ENCODE assay signal across 1 cellular context in the genomic region with DNA sequence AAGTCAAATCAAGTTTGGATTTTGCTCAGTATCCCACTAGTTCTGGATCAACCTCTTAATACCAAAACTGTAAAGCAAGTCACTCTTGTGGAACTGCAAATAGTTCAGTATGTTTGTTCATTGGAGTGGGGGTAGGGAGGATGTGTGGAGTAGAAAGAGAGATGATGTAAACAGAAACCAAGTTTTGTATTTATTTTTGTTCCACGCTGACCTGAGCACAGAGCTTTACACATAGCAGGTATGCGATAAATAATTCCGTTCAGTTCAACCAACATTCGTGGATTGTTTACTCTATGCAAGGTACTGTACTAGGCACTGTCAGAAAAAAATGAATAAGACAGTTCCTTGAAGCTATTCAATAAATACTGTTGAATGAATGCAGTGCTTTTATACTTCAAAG.
TF ChIP-seq lines count a peak whose summit lies in the region.

No MANE protein-coding gene starts in this region.

TF ChIP-seq in HepG2, 621 proteins besides CTCF, POLR2A, EP300 and RAD21 (continued from another document and continues in another):
- TF ChIP-seq, protein P1, sequence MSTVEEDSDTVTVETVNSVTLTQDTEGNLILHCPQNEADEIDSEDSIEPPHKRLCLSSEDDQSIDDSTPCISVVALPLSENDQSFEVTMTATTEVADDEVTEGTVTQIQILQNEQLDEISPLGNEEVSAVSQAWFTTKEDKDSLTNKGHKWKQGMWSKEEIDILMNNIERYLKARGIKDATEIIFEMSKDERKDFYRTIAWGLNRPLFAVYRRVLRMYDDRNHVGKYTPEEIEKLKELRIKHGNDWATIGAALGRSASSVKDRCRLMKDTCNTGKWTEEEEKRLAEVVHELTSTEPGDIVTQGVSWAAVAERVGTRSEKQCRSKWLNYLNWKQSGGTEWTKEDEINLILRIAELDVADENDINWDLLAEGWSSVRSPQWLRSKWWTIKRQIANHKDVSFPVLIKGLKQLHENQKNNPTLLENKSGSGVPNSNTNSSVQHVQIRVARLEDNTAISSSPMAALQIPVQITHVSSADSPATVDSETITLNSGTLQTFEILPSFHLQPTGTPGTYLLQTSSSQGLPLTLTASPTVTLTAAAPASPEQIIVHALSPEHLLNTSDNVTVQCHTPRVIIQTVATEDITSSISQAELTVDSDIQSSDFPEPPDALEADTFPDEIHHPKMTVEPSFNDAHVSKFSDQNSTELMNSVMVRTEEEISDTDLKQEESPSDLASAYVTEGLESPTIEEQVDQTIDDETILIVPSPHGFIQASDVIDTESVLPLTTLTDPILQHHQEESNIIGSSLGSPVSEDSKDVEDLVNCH (CRISPR knock-in tag; IDR thresholded peaks at IDR 0.05): no peak
- TF ChIP-seq PTBP1 (IDR thresholded peaks at IDR 0.05; ENCODE audit: low read depth, low read length, poor library complexity, severe bottlenecking) (no peak), ZNF282 (IDR thresholded peaks at IDR 0.05; ENCODE audit: partially characterized antibody) (no peak), IRX3 (CRISPR knock-in tag; IDR thresholded peaks at IDR 0.05; ENCODE audit: borderline replicate concordance, low read depth) (no peak), MED1 (CRISPR knock-in tag; IDR thresholded peaks at IDR 0.05) (peak; percentile 38), ZNF431 (CRISPR knock-in tag; IDR thresholded peaks at IDR 0.05; ENCODE audit: borderline replicate concordance, low read depth) (no peak), RCOR2 (CRISPR knock-in tag; IDR thresholded peaks at IDR 0.05) (peak; percentile 32; the same call in 1 of the 2 replicates), DNMT1 (CRISPR knock-in tag; IDR thresholded peaks at IDR 0.05) (no peak), RFXAP (CRISPR knock-in tag; IDR thresholded peaks at IDR 0.05; ENCODE audit: borderline replicate concordance) (no peak), ZNF317 (CRISPR knock-in tag; IDR thresholded peaks at IDR 0.05) (0 out of 2 replicates have a peak, but pooled peaks have one; percentile 61), JUNB (CRISPR knock-in tag; IDR thresholded peaks at IDR 0.05; ENCODE audit: borderline replicate concordance) (no peak), DMAP1 (CRISPR knock-in tag; IDR thresholded peaks at IDR 0.05) (no peak), TGIF2 (CRISPR knock-in tag; IDR thresholded peaks at IDR 0.05) (0 out of 2 replicates have a peak, but pooled peaks have one; percentile 21), HNRNPL (IDR thresholded peaks at IDR 0.05; ENCODE audit: low read depth, low read length) (no peak), ZNF180 (CRISPR knock-in tag; IDR thresholded peaks at IDR 0.05; ENCODE audit: borderline replicate concordance, low read depth) (no peak), ZC3H13 (CRISPR knock-in tag; IDR thresholded peaks at IDR 0.05) (no peak), ZNF572 (CRISPR knock-in tag; IDR thresholded peaks at IDR 0.05) (no peak), ZNF274 (CRISPR knock-in tag; IDR thresholded peaks at IDR 0.05) (no peak), CEBPG (CRISPR knock-in tag; IDR thresholded peaks at IDR 0.05) (peak; percentile 34), ZNF614 (CRISPR knock-in tag; IDR thresholded peaks at IDR 0.05; ENCODE audit: borderline replicate concordance) (0 out of 2 replicates have a peak, but pooled peaks have one; percentile 26), NFIB (CRISPR knock-in tag; IDR thresholded peaks at IDR 0.05; ENCODE audit: borderline replicate concordance) (no peak), ZNF724P (CRISPR knock-in tag; IDR thresholded peaks at IDR 0.05; ENCODE audit: borderline replicate concordance) (no peak), ZNF337 (CRISPR knock-in tag; IDR thresholded peaks at IDR 0.05; ENCODE audit: borderline replicate concordance, low read depth) (no peak), ZNF878 (CRISPR knock-in tag; IDR thresholded peaks at IDR 0.05) (no peak), ASH2L (IDR thresholded peaks at IDR 0.05; ENCODE audit: insufficient read length, low read depth, low read length) (peak; percentile 46), NAIF1 (CRISPR knock-in tag; IDR thresholded peaks at IDR 0.05; ENCODE audit: borderline replicate concordance) (no peak), ZNF772 (CRISPR knock-in tag; IDR thresholded peaks at IDR 0.05) (no peak), MAZ (IDR thresholded peaks at IDR 0.05; ENCODE audit: borderline replicate concordance, low read depth, low read length) (no peak), MAZ (CRISPR knock-in tag; IDR thresholded peaks at IDR 0.05; ENCODE audit: low read depth) (no peak), ZNF652 (CRISPR knock-in tag; IDR thresholded peaks at IDR 0.05; ENCODE audit: borderline replicate concordance, low read depth) (no peak), EEA1 (CRISPR knock-in tag; IDR thresholded peaks at IDR 0.05; ENCODE audit: borderline replicate concordance) (no peak), ZFP36 (IDR thresholded peaks at IDR 0.05; ENCODE audit: borderline replicate concordance, low read depth, low read length, partially characterized antibody) (no peak), MAFG (CRISPR knock-in tag; IDR thresholded peaks at IDR 0.05) (no peak), ATRX (CRISPR knock-in tag; IDR thresholded peaks at IDR 0.05; ENCODE audit: borderline replicate concordance) (no peak), RARA (CRISPR knock-in tag; IDR thresholded peaks at IDR 0.05) (peak; percentile 71), NR2F1 (CRISPR knock-in tag; IDR thresholded peaks at IDR 0.05) (no peak)
- TF ChIP-seq, protein P2, sequence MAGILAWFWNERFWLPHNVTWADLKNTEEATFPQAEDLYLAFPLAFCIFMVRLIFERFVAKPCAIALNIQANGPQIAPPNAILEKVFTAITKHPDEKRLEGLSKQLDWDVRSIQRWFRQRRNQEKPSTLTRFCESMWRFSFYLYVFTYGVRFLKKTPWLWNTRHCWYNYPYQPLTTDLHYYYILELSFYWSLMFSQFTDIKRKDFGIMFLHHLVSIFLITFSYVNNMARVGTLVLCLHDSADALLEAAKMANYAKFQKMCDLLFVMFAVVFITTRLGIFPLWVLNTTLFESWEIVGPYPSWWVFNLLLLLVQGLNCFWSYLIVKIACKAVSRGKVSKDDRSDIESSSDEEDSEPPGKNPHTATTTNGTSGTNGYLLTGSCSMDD (CRISPR knock-in tag; IDR thresholded peaks at IDR 0.05): no peak
- TF ChIP-seq, protein P3, sequence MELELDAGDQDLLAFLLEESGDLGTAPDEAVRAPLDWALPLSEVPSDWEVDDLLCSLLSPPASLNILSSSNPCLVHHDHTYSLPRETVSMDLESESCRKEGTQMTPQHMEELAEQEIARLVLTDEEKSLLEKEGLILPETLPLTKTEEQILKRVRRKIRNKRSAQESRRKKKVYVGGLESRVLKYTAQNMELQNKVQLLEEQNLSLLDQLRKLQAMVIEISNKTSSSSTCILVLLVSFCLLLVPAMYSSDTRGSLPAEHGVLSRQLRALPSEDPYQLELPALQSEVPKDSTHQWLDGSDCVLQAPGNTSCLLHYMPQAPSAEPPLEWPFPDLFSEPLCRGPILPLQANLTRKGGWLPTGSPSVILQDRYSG (CRISPR knock-in tag; IDR thresholded peaks at IDR 0.05): no peak
- TF ChIP-seq, protein P4, sequence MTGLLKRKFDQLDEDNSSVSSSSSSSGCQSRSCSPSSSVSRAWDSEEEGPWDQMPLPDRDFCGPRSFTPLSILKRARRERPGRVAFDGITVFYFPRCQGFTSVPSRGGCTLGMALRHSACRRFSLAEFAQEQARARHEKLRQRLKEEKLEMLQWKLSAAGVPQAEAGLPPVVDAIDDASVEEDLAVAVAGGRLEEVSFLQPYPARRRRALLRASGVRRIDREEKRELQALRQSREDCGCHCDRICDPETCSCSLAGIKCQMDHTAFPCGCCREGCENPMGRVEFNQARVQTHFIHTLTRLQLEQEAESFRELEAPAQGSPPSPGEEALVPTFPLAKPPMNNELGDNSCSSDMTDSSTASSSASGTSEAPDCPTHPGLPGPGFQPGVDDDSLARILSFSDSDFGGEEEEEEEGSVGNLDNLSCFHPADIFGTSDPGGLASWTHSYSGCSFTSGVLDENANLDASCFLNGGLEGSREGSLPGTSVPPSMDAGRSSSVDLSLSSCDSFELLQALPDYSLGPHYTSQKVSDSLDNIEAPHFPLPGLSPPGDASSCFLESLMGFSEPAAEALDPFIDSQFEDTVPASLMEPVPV (CRISPR knock-in tag; IDR thresholded peaks at IDR 0.05): no peak
- TF ChIP-seq, protein P5, sequence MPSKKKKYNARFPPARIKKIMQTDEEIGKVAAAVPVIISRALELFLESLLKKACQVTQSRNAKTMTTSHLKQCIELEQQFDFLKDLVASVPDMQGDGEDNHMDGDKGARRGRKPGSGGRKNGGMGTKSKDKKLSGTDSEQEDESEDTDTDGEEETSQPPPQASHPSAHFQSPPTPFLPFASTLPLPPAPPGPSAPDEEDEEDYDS (CRISPR knock-in tag; IDR thresholded peaks at IDR 0.05): no peak
- TF ChIP-seq, protein P6, sequence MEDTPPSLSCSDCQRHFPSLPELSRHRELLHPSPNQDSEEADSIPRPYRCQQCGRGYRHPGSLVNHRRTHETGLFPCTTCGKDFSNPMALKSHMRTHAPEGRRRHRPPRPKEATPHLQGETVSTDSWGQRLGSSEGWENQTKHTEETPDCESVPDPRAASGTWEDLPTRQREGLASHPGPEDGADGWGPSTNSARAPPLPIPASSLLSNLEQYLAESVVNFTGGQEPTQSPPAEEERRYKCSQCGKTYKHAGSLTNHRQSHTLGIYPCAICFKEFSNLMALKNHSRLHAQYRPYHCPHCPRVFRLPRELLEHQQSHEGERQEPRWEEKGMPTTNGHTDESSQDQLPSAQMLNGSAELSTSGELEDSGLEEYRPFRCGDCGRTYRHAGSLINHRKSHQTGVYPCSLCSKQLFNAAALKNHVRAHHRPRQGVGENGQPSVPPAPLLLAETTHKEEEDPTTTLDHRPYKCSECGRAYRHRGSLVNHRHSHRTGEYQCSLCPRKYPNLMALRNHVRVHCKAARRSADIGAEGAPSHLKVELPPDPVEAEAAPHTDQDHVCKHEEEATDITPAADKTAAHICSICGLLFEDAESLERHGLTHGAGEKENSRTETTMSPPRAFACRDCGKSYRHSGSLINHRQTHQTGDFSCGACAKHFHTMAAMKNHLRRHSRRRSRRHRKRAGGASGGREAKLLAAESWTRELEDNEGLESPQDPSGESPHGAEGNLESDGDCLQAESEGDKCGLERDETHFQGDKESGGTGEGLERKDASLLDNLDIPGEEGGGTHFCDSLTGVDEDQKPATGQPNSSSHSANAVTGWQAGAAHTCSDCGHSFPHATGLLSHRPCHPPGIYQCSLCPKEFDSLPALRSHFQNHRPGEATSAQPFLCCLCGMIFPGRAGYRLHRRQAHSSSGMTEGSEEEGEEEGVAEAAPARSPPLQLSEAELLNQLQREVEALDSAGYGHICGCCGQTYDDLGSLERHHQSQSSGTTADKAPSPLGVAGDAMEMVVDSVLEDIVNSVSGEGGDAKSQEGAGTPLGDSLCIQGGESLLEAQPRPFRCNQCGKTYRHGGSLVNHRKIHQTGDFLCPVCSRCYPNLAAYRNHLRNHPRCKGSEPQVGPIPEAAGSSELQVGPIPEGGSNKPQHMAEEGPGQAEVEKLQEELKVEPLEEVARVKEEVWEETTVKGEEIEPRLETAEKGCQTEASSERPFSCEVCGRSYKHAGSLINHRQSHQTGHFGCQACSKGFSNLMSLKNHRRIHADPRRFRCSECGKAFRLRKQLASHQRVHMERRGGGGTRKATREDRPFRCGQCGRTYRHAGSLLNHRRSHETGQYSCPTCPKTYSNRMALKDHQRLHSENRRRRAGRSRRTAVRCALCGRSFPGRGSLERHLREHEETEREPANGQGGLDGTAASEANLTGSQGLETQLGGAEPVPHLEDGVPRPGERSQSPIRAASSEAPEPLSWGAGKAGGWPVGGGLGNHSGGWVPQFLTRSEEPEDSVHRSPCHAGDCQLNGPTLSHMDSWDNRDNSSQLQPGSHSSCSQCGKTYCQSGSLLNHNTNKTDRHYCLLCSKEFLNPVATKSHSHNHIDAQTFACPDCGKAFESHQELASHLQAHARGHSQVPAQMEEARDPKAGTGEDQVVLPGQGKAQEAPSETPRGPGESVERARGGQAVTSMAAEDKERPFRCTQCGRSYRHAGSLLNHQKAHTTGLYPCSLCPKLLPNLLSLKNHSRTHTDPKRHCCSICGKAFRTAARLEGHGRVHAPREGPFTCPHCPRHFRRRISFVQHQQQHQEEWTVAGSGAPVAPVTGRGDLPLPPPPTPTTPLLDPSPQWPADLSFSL (CRISPR knock-in tag; IDR thresholded peaks at IDR 0.05): no peak
- TF ChIP-seq, protein P7, sequence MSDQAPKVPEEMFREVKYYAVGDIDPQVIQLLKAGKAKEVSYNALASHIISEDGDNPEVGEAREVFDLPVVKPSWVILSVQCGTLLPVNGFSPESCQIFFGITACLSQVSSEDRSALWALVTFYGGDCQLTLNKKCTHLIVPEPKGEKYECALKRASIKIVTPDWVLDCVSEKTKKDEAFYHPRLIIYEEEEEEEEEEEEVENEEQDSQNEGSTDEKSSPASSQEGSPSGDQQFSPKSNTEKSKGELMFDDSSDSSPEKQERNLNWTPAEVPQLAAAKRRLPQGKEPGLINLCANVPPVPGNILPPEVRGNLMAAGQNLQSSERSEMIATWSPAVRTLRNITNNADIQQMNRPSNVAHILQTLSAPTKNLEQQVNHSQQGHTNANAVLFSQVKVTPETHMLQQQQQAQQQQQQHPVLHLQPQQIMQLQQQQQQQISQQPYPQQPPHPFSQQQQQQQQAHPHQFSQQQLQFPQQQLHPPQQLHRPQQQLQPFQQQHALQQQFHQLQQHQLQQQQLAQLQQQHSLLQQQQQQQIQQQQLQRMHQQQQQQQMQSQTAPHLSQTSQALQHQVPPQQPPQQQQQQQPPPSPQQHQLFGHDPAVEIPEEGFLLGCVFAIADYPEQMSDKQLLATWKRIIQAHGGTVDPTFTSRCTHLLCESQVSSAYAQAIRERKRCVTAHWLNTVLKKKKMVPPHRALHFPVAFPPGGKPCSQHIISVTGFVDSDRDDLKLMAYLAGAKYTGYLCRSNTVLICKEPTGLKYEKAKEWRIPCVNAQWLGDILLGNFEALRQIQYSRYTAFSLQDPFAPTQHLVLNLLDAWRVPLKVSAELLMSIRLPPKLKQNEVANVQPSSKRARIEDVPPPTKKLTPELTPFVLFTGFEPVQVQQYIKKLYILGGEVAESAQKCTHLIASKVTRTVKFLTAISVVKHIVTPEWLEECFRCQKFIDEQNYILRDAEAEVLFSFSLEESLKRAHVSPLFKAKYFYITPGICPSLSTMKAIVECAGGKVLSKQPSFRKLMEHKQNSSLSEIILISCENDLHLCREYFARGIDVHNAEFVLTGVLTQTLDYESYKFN (CRISPR knock-in tag; conservative IDR thresholded peaks at IDR 0.05): peak; percentile 71
- TF ChIP-seq, protein P8, sequence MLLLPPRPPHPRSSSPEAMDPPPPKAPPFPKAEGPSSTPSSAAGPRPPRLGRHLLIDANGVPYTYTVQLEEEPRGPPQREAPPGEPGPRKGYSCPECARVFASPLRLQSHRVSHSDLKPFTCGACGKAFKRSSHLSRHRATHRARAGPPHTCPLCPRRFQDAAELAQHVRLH (CRISPR knock-in tag; IDR thresholded peaks at IDR 0.05; ENCODE audit: borderline replicate concordance, low read depth): no peak
- TF ChIP-seq, protein P9, sequence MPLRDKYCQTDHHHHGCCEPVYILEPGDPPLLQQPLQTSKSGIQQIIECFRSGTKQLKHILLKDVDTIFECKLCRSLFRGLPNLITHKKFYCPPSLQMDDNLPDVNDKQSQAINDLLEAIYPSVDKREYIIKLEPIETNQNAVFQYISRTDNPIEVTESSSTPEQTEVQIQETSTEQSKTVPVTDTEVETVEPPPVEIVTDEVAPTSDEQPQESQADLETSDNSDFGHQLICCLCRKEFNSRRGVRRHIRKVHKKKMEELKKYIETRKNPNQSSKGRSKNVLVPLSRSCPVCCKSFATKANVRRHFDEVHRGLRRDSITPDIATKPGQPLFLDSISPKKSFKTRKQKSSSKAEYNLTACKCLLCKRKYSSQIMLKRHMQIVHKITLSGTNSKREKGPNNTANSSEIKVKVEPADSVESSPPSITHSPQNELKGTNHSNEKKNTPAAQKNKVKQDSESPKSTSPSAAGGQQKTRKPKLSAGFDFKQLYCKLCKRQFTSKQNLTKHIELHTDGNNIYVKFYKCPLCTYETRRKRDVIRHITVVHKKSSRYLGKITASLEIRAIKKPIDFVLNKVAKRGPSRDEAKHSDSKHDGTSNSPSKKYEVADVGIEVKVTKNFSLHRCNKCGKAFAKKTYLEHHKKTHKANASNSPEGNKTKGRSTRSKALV (CRISPR knock-in tag; IDR thresholded peaks at IDR 0.05): no peak
